Comparison of ENCODE assay signal across 1 cellular context in genomic region chr1:17717595-17717994, GRCh38.
A peak's percentile ranks its signal among the peaks of the same experiment; 100 is the strongest.
TF ChIP-seq lines count a peak whose summit lies in the region.

No MANE protein-coding gene starts in this region.

TF ChIP-seq in K562, 482 proteins besides CTCF, POLR2A, EP300 and RAD21 (continued from another document):
- no peak for TF ChIP-seq ZNF398 (CRISPR knock-in tag; IDR thresholded peaks at IDR 0.05)
- no peak for TF ChIP-seq NR1H2 (CRISPR knock-in tag; IDR thresholded peaks at IDR 0.05)
- no peak for TF ChIP-seq CREBBP (IDR thresholded peaks at IDR 0.05; ENCODE audit: low read depth, low read length)
- TF ChIP-seq CHAMP1 (IDR thresholded peaks at IDR 0.05), result no peak
- TF ChIP-seq ZNF217 (CRISPR knock-in tag; IDR thresholded peaks at IDR 0.05), result no peak
- peak; percentile 41 to 54; a peak in 3 of 4 replicates for TF ChIP-seq NRF1 (conservative IDR thresholded peaks at IDR 0.05 in 1 of 2, IDR thresholded peaks at IDR 0.05 in 1 of 2)
